Comparison of ENCODE assay signal across 1 cellular context in the genomic region with DNA sequence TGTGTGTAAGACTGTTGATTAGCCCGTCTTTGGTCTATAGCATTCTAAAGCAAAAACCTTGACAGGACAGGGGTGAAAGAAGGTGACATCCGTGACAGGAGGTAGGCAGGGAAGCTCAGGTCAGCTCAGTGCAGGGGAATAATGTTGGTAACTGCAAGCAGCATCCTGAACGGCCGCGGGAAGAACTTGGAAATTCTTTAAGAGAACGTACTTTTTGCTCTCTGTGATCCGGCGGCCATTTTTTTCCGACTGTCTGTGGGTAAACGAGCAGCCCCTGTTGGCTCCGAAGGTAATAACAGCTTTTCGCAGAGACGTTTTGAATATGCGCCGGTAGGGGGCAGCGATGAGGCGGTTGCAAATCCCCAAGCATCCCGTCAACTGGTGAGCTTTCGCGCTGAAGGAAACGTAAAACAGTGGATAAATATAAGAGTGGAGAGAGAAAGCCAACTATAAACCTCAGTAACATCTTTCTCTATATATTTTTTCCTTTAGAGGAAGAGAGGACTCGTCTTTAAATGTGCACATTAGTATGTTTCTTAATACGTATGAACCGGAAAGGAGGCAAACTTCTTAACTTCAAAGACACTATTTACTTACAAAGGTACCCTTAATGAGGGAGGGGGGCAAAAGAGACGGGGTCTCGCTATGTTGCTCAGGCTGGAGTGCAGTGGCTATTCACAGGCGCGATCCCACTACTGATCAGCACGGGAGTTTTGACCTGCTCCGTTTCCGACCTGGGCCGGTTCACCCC.
TF ChIP-seq lines count a peak whose summit lies in the region.

No MANE protein-coding gene starts in this region.

TF ChIP-seq in HEK293, 187 proteins besides CTCF, POLR2A, EP300 and RAD21 (continued from another document):
- no peak for TF ChIP-seq ZNF391 (tag by site-specific recombination; IDR thresholded peaks at IDR 0.05; ENCODE audit: borderline replicate concordance, low read depth)
- TF ChIP-seq, protein P1, sequence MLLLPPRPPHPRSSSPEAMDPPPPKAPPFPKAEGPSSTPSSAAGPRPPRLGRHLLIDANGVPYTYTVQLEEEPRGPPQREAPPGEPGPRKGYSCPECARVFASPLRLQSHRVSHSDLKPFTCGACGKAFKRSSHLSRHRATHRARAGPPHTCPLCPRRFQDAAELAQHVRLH (tag by site-specific recombination; IDR thresholded peaks at IDR 0.05): peak; percentile 87
- TF ChIP-seq, protein P2, sequence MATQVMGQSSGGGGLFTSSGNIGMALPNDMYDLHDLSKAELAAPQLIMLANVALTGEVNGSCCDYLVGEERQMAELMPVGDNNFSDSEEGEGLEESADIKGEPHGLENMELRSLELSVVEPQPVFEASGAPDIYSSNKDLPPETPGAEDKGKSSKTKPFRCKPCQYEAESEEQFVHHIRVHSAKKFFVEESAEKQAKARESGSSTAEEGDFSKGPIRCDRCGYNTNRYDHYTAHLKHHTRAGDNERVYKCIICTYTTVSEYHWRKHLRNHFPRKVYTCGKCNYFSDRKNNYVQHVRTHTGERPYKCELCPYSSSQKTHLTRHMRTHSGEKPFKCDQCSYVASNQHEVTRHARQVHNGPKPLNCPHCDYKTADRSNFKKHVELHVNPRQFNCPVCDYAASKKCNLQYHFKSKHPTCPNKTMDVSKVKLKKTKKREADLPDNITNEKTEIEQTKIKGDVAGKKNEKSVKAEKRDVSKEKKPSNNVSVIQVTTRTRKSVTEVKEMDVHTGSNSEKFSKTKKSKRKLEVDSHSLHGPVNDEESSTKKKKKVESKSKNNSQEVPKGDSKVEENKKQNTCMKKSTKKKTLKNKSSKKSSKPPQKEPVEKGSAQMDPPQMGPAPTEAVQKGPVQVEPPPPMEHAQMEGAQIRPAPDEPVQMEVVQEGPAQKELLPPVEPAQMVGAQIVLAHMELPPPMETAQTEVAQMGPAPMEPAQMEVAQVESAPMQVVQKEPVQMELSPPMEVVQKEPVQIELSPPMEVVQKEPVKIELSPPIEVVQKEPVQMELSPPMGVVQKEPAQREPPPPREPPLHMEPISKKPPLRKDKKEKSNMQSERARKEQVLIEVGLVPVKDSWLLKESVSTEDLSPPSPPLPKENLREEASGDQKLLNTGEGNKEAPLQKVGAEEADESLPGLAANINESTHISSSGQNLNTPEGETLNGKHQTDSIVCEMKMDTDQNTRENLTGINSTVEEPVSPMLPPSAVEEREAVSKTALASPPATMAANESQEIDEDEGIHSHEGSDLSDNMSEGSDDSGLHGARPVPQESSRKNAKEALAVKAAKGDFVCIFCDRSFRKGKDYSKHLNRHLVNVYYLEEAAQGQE (tag by site-specific recombination; IDR thresholded peaks at IDR 0.05): no peak
TF ChIP-seq in HEK293: peak in this region for 58.
